25 cellular contexts compared by ENCODE assay signal in genomic region chr5:149363345-149363744, GRCh38. TPM values are rescaled to one million over a fixed set of nuclear protein-coding genes. Genes with fewer than 3 reads are reported as not detected.
"Had no signal": no experiment of that assay in that cellular context is flagged by ENCODE, and none has a peak within 500 bp of the region (broad histone marks: within the 10 kb centered on the region; RNA-seq: fewer than 3 reads in every experiment).

No MANE protein-coding gene starts in this region.

- H3K4me2 ChIP-seq: hepatocyte had no signal

- H3K4me3 ChIP-seq: esophagus muscularis mucosa, hepatocyte, left lung, mucosa of descending colon, skin epidermis, thyroid gland had no signal

- H2AFZ ChIP-seq: hepatocyte had no signal

- DNase-seq: activated CD4-positive, alpha-beta memory T cell treated with anti-CD3 and anti-CD28 coated beads for 36 hours; activated CD4-positive, alpha-beta T cell treated with anti-CD3 and anti-CD28 coated beads for 36 hours; activated effector memory CD4-positive, alpha-beta T cell treated with anti-CD3 and anti-CD28 coated beads, Interleukin-2, amount 50 U/mL, for 16 hours; activated T-cell treated with anti-CD3 and anti-CD28 coated beads, Interleukin-2, amount 50 U/mL, for 48 hours; caudate nucleus; left lung; mammary epithelial cell; mucosa of descending colon; naive thymus-derived CD8-positive, alpha-beta T cell; right cardiac atrium; stimulated activated CD4-positive, alpha-beta T cell treated with anti-CD3 and anti-CD28 coated beads, Interleukin-15, amount 100 ng/mL, for 24 hours; stimulated activated CD4-positive, alpha-beta T cell treated with anti-CD3 and anti-CD28 coated beads, Interleukin-4, amount 100 ng/mL, for 1 hour; stimulated activated naive B cell treated with anti-CD40 and anti-IgM and Interleukin-4, amounts not matched to agents 10 μg/mL and 1 μg/mL and 100 μg/mL, for 72 hours; T1000; thyroid gland had no signal

- ATAC-seq: activated CD4-positive, alpha-beta T cell treated with anti-CD3 and anti-CD28 coated beads for 36 hours; activated naive CD4-positive, alpha-beta T cell treated with anti-CD3 and anti-CD28 coated beads, Interleukin-2, amount 50 U/mL, for 72 hours; left lung; mucosa of descending colon; naive thymus-derived CD8-positive, alpha-beta T cell; right cardiac atrium; stimulated activated naive B cell treated with anti-CD40 and anti-IgM and Interleukin-4, amounts not matched to agents 10 μg/mL and 1 μg/mL and 100 μg/mL, for 72 hours had no signal

- FAIRE-seq: colon, keratinocyte had no signal

- H3K36me3 ChIP-seq: esophagus muscularis mucosa, left lung, neutrophil, thyroid gland had no signal

- H3K27me3 ChIP-seq: esophagus muscularis mucosa, hepatocyte, left lung, neutrophil, thyroid gland had no signal

- H3K9me3 ChIP-seq: esophagus muscularis mucosa, left lung, mucosa of descending colon, neutrophil, thyroid gland had no signal

- H3K27ac ChIP-seq: esophagus muscularis mucosa, hepatocyte, left lung, neutrophil, skin epidermis, thyroid gland had no signal

RNA-seq across cellular contexts. Expression of gene IL17B, which starts 15.7 kb away (rescaled TPM):
- total RNA-seq: activated CD4-positive, alpha-beta memory T cell treated with anti-CD3 and anti-CD28 coated beads for 36 hours; activated CD4-positive, alpha-beta T cell treated with anti-CD3 and anti-CD28 coated beads for 36 hours; activated naive CD4-positive, alpha-beta T cell treated with anti-CD3 and anti-CD28 coated beads, Interleukin-2, amount 50 U/mL, for 72 hours; fibroblast of villous mesenchyme; glomerular endothelial cell; hepatocyte; naive thymus-derived CD8-positive, alpha-beta T cell; progenitor cell of endocrine pancreas had no signal
- polyA plus RNA-seq: hepatocyte; keratinocyte; mammary epithelial cell; naive thymus-derived CD8-positive, alpha-beta T cell had no signal
